Comparison of ENCODE assay signal across 27 cellular contexts in genomic region chr9:119091074-119091473, GRCh38.
"Had no signal": no experiment of that assay in that cellular context is flagged by ENCODE, and none has a peak within 500 bp of the region (broad histone marks: within the 10 kb centered on the region; RNA-seq: fewer than 3 reads in every experiment).

No MANE protein-coding gene starts in this region.

- H3K36me3 ChIP-seq: heart left ventricle, left ventricle myocardium inferior, neutrophil, prostate gland, spleen, suprapubic skin, tibial artery, WERI-Rb-1 had no signal

- H3K27me3 Mint-ChIP-seq: activated CD4-positive, alpha-beta T cell treated with anti-CD3 and anti-CD28 coated beads, Interleukin-2, amount 10 ng/mL, durations not matched to agents 7 days and 5 days; activated CD8-positive, alpha-beta T cell treated with anti-CD3 and anti-CD28 coated beads for 36 hours; activated T-helper 17 cell treated with anti-CD3 and anti-CD28 coated beads, Interleukin-2, amount 50 U/mL, for 72 hours; effector memory CD8-positive, alpha-beta T cell had no signal

- H3K9me3 Mint-ChIP-seq: activated CD4-positive, alpha-beta T cell treated with anti-CD3 and anti-CD28 coated beads, Interleukin-2, amount 10 ng/mL, durations not matched to agents 7 days and 5 days; activated CD8-positive, alpha-beta T cell treated with anti-CD3 and anti-CD28 coated beads for 36 hours; nephron progenitor cell; T-helper 1 cell treated with Interleukin-12 subunit alpha and Interleukin-12 subunit beta and Interleukin-4 antibody, amounts not matched to agents 30 μg/mL and 1 μg/mL, for 36 hours had no signal

- DNase-seq: activated CD4-positive, alpha-beta T cell treated with anti-CD3 and anti-CD28 coated beads, Interleukin-2, amount 10 ng/mL, durations not matched to agents 7 days and 5 days; activated CD4-positive, CD25-positive, alpha-beta regulatory T cell treated with anti-CD3 and anti-CD28 coated beads, Interleukin-2, amount 50 U/mL, for 72 hours; activated CD8-positive, alpha-beta T cell treated with anti-CD3 and anti-CD28 coated beads for 36 hours; activated gamma-delta T cell treated with Interleukin-2 at 50 U/mL for 16 hours; activated naive CD4-positive, alpha-beta T cell treated with anti-CD3 and anti-CD28 coated beads, Interleukin-2, amount 50 U/mL, for 16 hours; activated T-cell treated with anti-CD3 and anti-CD28 coated beads, Interleukin-2, amount 50 U/mL, for 4 hours; amygdala; caudate nucleus; cortex of kidney; effector memory CD8-positive, alpha-beta T cell; foreskin keratinocyte; heart left ventricle; left ventricle myocardium inferior; naive B cell; nephron progenitor cell; retina; spleen; stimulated activated naive CD4-positive, alpha-beta T cell; T1000; tibial artery; WERI-Rb-1 had no signal

- H3K4me1 ChIP-seq: foreskin keratinocyte, prostate gland, spleen, suprapubic skin had no signal

- H3K4me1 Mint-ChIP-seq: activated CD4-positive, alpha-beta T cell treated with anti-CD3 and anti-CD28 coated beads, Interleukin-2, amount 10 ng/mL, durations not matched to agents 7 days and 5 days; activated T-helper 17 cell treated with anti-CD3 and anti-CD28 coated beads, Interleukin-2, amount 50 U/mL, for 72 hours; naive B cell had no signal

- H3K27me3 ChIP-seq: foreskin keratinocyte, heart left ventricle, neutrophil, spleen, suprapubic skin, tibial artery had no signal

- H3K27ac ChIP-seq: foreskin keratinocyte, heart left ventricle, left ventricle myocardium inferior, neutrophil, prostate gland, spleen, suprapubic skin, tibial artery, WERI-Rb-1 had no signal

- H3K4me3 ChIP-seq: heart left ventricle, left ventricle myocardium inferior, lung, prostate gland, spleen, suprapubic skin, tibial artery had no signal

- H3K36me3 Mint-ChIP-seq: naive B cell had no signal

- H3K4me3 Mint-ChIP-seq: activated CD4-positive, alpha-beta T cell treated with anti-CD3 and anti-CD28 coated beads, Interleukin-2, amount 10 ng/mL, durations not matched to agents 7 days and 5 days; activated CD8-positive, alpha-beta T cell treated with anti-CD3 and anti-CD28 coated beads for 36 hours; activated T-cell treated with anti-CD3 and anti-CD28 coated beads, Interleukin-2, amount 50 U/mL, for 4 hours; activated T-helper 17 cell treated with anti-CD3 and anti-CD28 coated beads, Interleukin-2, amount 50 U/mL, for 72 hours; effector memory CD8-positive, alpha-beta T cell; naive B cell; nephron progenitor cell; T-helper 1 cell treated with Interleukin-12 subunit alpha and Interleukin-12 subunit beta and Interleukin-4 antibody, amounts not matched to agents 30 μg/mL and 1 μg/mL, for 36 hours had no signal

- ATAC-seq: activated CD8-positive, alpha-beta T cell treated with anti-CD3 and anti-CD28 coated beads for 36 hours; activated T-cell treated with anti-CD3 and anti-CD28 coated beads, Interleukin-2, amount 50 U/mL, for 4 hours; activated T-helper 17 cell treated with anti-CD3 and anti-CD28 coated beads, Interleukin-2, amount 50 U/mL, for 72 hours; effector memory CD8-positive, alpha-beta T cell; foreskin keratinocyte; heart left ventricle had no signal

- H3K27ac Mint-ChIP-seq: activated CD4-positive, alpha-beta T cell treated with anti-CD3 and anti-CD28 coated beads, Interleukin-2, amount 10 ng/mL, durations not matched to agents 7 days and 5 days; activated CD8-positive, alpha-beta T cell treated with anti-CD3 and anti-CD28 coated beads for 36 hours; activated T-helper 17 cell treated with anti-CD3 and anti-CD28 coated beads, Interleukin-2, amount 50 U/mL, for 72 hours; effector memory CD8-positive, alpha-beta T cell; naive B cell; nephron progenitor cell; T-helper 1 cell treated with Interleukin-12 subunit alpha and Interleukin-12 subunit beta and Interleukin-4 antibody, amounts not matched to agents 30 μg/mL and 1 μg/mL, for 36 hours had no signal
